ENCODE assay signal across 23 cellular contexts in the genomic region with DNA sequence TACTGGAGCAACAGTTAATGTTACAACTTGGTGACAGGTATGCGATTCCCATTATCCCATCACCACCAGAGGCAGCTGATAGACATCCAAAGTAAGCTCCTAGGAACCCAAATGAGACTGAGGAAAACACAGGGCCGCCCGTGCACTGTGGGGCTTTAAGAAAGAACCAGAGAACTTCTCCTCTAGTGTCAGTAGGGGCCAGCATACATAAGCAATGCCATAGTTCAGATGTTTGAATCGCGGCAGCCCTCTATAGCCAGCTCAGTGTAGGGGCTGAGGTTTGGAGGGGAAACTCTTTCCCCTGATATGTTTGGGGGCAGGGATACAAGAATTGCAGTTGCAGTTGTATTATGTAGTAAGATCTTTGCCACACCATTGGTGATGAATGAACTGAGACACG.
"Had no signal": no experiment of that assay in that cellular context is flagged by ENCODE, and none has a peak within 500 bp of the region (broad histone marks: within the 10 kb centered on the region; RNA-seq: fewer than 3 reads in every experiment).

No MANE protein-coding gene starts in this region.

- H3K36me3 ChIP-seq: breast epithelium, spleen, upper lobe of left lung had no signal

- H3K27me3 ChIP-seq: breast epithelium, spleen, upper lobe of left lung had no signal

- H3K27ac Mint-ChIP-seq: activated CD4-positive, alpha-beta T cell treated with anti-CD3 and anti-CD28 coated beads for 36 hours; activated naive CD8-positive, alpha-beta T cell treated with anti-CD3 and anti-CD28 coated beads for 36 hours; naive thymus-derived CD4-positive, alpha-beta T cell; progenitor cell of endocrine pancreas; T-cell; T-helper 2 cell treated with Interferon-gamma antibody and Interleukin-4, amounts not matched to agents 5 μg/mL and 100 μg/mL, for 36 hours had no signal

- H3K4me1 ChIP-seq: breast epithelium, spleen, upper lobe of left lung had no signal

- H3K9me3 ChIP-seq: breast epithelium, upper lobe of left lung had no signal

- H3K4me3 Mint-ChIP-seq: activated CD4-positive, alpha-beta T cell treated with anti-CD3 and anti-CD28 coated beads for 36 hours; activated naive CD8-positive, alpha-beta T cell treated with anti-CD3 and anti-CD28 coated beads for 36 hours; central memory CD8-positive, alpha-beta T cell; naive thymus-derived CD4-positive, alpha-beta T cell; T-cell; T-helper 2 cell treated with Interferon-gamma antibody and Interleukin-4, amounts not matched to agents 5 μg/mL and 100 μg/mL, for 36 hours had no signal

- H3K27ac ChIP-seq: breast epithelium, spleen, upper lobe of left lung had no signal

- DNase-seq: activated CD4-positive, alpha-beta T cell treated with anti-CD3 and anti-CD28 coated beads for 36 hours; activated CD4-positive, alpha-beta T cell treated with anti-CD3 and anti-CD28 coated beads, Interleukin-2, amount 50 U/mL, for 48 hours; activated naive CD4-positive, alpha-beta T cell treated with Interleukin-2 at 50 U/mL for 16 hours; activated naive CD8-positive, alpha-beta T cell treated with anti-CD3 and anti-CD28 coated beads for 36 hours; activated T-cell treated with anti-CD3 and anti-CD28 coated beads, Interleukin-2, amount 50 U/mL, for 48 hours; effector memory CD4-positive, alpha-beta T cell; foreskin melanocyte; hypothalamus; kidney; naive thymus-derived CD4-positive, alpha-beta T cell; retina; spleen; stimulated activated CD4-positive, alpha-beta T cell treated with anti-CD3 and anti-CD28 coated beads, Interleukin-4, amount 100 ng/mL, for 1 hour; stimulated activated naive CD4-positive, alpha-beta T cell treated with Interleukin-2 at 50 U/mL for 16 hours; T-cell; upper lobe of left lung had no signal

- H3K36me3 Mint-ChIP-seq: activated naive CD8-positive, alpha-beta T cell treated with anti-CD3 and anti-CD28 coated beads for 36 hours; naive thymus-derived CD4-positive, alpha-beta T cell; T-cell had no signal

- ATAC-seq: activated CD4-positive, alpha-beta T cell treated with anti-CD3 and anti-CD28 coated beads for 36 hours; esophagus mucosa; left lobe of liver; naive thymus-derived CD4-positive, alpha-beta T cell; T-cell had no signal

- H3K4me3 ChIP-seq: breast epithelium, lung, spleen, upper lobe of left lung had no signal

- H3K4me1 Mint-ChIP-seq: activated CD4-positive, alpha-beta T cell treated with anti-CD3 and anti-CD28 coated beads for 36 hours; activated naive CD8-positive, alpha-beta T cell treated with anti-CD3 and anti-CD28 coated beads for 36 hours; central memory CD8-positive, alpha-beta T cell; naive thymus-derived CD4-positive, alpha-beta T cell; T-cell had no signal
